19 cellular contexts compared by ENCODE assay signal in genomic region chr9:128144239-128145181, GRCh38. TPM values are rescaled to one million over a fixed set of nuclear protein-coding genes. Genes with fewer than 3 reads are reported as not detected.
DNase-seq lines count a peak whose midpoint lies in the region; ATAC-seq and TF ChIP-seq lines count a peak whose summit lies in the region.
"Had no signal": no experiment of that assay in that cellular context is flagged by ENCODE, and none has a peak within 500 bp of the region (broad histone marks: within the 10 kb centered on the region; RNA-seq: fewer than 3 reads in every experiment).

No MANE protein-coding gene starts in this region.

- CTCF ChIA-PET in RWPE1 (lab: Yijun Ruan, JAX) = interaction anchor here (0.6 to 1.0 kb wide), 2 partner anchors 26 to 27 kb away, joined by 4 to 8 read pairs; no protein-coding TSS in a partner anchor

- in situ Hi-C loops in GM13977 (cut with MboI; ENCODE audit: low pct_unique_long_range_greater_than_20kb, low sequenced_read_pairs, unreplicated experiment) = no loop called here

- H3K36me3 ChIP-seq in H7 (replicated peaks; ENCODE audit: control insufficient read depth, insufficient read depth, low read length) = no peaks in the 10 kb centered on the region
- H3K36me3 ChIP-seq in left ventricle myocardium inferior = no peaks in the 10 kb centered on the region
- no peaks in the 10 kb centered on the region for H3K36me3 ChIP-seq in neutrophil
- H3K36me3 ChIP-seq: SJCRH30 had no signal

- H3K4me1 ChIP-seq in left ventricle myocardium inferior (peaks cover 27% of the 10 kb centered on the region), neutrophil (ENCODE audit: control insufficient read depth in 1 of 2, insufficient read depth in 1 of 2, low read depth in 1 of 2, low read length in 1 of 2) (peaks cover 76 to 82% of the 10 kb centered on the region in 2 experiments)

- H3K4me3 ChIP-seq in H7 (ENCODE audit: insufficient read depth, low read depth, low read length) (no peak overlapping the region), left ventricle myocardium inferior (no peak overlapping the region), neutrophil (ENCODE audit: low read depth in 1 of 2, low read length in 1 of 2) (peak overlapping the region in 1 of 2 experiments; percentile 23)
- H3K4me3 ChIP-seq: GM23248, SJCRH30 had no signal

- POLR2A ChIA-PET in RWPE1 (lab: Yijun Ruan, JAX; ENCODE audit: low non-redundant PET) = interaction anchor here (1.3 kb wide), 1 partner anchor 16 kb away, joined by 5 read pairs; no protein-coding TSS in a partner anchor

- DNase-seq in H7 = peak; percentile 52
- DNase-seq in RWPE1 (ENCODE audit: low spot score) = no peak
- no peak for DNase-seq in left ventricle myocardium inferior
- no peak for DNase-seq in stimulated activated CD4-positive, alpha-beta T cell treated with anti-CD3 and anti-CD28 coated beads, Interleukin-2, amount 100 ng/mL, for 24 hours
- DNase-seq in SKM-1 treated with dmso at 0.1 percent for 144 hours (lab: John Stamatoyannopoulos, UW; ENCODE audit: unreplicated experiment) = no peak
- no peak for DNase-seq in GM13977 (ENCODE audit: low spot score)
- DNase-seq: ACHN; CD4-positive, alpha-beta T cell; DMS79; KBM-7; NCI-H1092; NCI-H446; NCI-H774; SJCRH30 had no signal

- intact Hi-C loops in left ventricle myocardium inferior (cut with micrococcal nuclease) = no loop called here

- peak overlapping the region; percentile 66 for H3K27ac ChIP-seq in RWPE1
- H3K27ac ChIP-seq in left ventricle myocardium inferior (replicated peaks) = peak overlapping the region; percentile 68
- H3K27ac ChIP-seq in neutrophil = peak overlapping the region; percentile 85
- H3K27ac ChIP-seq: GM23248, SJCRH30 had no signal

- H3K27me3 ChIP-seq in H7 (ENCODE audit: control insufficient read depth, insufficient read depth, low read length) (no peaks in the 10 kb centered on the region), left ventricle myocardium inferior (ENCODE audit: low read depth) (no peaks in the 10 kb centered on the region), neutrophil (no peaks in the 10 kb centered on the region)

- no peaks in the 10 kb centered on the region for H3K9me3 ChIP-seq in left ventricle myocardium inferior (replicated peaks)
- no peaks in the 10 kb centered on the region for H3K9me3 ChIP-seq in neutrophil
- H3K9me3 ChIP-seq: SJCRH30 had no signal

- ATAC-seq in GM21447 (IDR thresholded peaks at IDR 0.05; ENCODE audit: unreplicated experiment) = no peak
- ATAC-seq: Panc1 had no signal

- TF ChIP-seq CTCF in RWPE1 (conservative IDR thresholded peaks at IDR 0.05; ENCODE audit: low read depth) (no peak), left ventricle myocardium inferior (IDR thresholded peaks at IDR 0.05; ENCODE audit: borderline replicate concordance) (no peak), neutrophil (IDR thresholded peaks at IDR 0.05) (no peak), GM13977 (IDR thresholded peaks at IDR 0.05; ENCODE audit: extremely low read depth, insufficient read depth, missing control alignments) (no peak)

RNA-seq across cellular contexts. Expression of gene LCN2, which starts 4.7 kb away (rescaled TPM):
- 1.4 TPM in 1 of 2 replicates, not detected in the other for total RNA-seq in H7 (2014; rRNA removed; shearing (Covaris generic))
- not detected for total RNA-seq in left ventricle myocardium inferior
- total RNA-seq: CD4-positive, alpha-beta T cell; GM23248; HT1080; SJCRH30 had no signal

RNA-seq across cellular contexts. Expression of gene BBLN, which starts 15.6 kb away (rescaled TPM):
- total RNA-seq in H7 (2014; rRNA removed; shearing (Covaris generic)) = 121 and 130 TPM in 2 replicates
- 52.5 TPM for total RNA-seq in left ventricle myocardium inferior

RNA-seq across cellular contexts. Expression of gene PTGES2, which starts 17.0 kb away (rescaled TPM):
- total RNA-seq in H7 (2014; rRNA removed; shearing (Covaris generic)) = 143 and 197 TPM in 2 replicates
- total RNA-seq in left ventricle myocardium inferior = 141 TPM

RNA-seq across cellular contexts. Expression of gene CIZ1, which starts 46.9 kb away (rescaled TPM):
- total RNA-seq in H7 (2014; rRNA removed; shearing (Covaris generic)) = 36.8 and 41.0 TPM in 2 replicates
- 74.9 TPM for total RNA-seq in left ventricle myocardium inferior

RNA-seq across cellular contexts. Expression of gene DNM1, which starts 58.7 kb away (rescaled TPM):
- total RNA-seq in H7 (2014; rRNA removed; shearing (Covaris generic)) = 16.9 and 35.0 TPM in 2 replicates
- 4.9 TPM for total RNA-seq in left ventricle myocardium inferior
